ENCODE assay signal across 1 cellular context in the genomic region with DNA sequence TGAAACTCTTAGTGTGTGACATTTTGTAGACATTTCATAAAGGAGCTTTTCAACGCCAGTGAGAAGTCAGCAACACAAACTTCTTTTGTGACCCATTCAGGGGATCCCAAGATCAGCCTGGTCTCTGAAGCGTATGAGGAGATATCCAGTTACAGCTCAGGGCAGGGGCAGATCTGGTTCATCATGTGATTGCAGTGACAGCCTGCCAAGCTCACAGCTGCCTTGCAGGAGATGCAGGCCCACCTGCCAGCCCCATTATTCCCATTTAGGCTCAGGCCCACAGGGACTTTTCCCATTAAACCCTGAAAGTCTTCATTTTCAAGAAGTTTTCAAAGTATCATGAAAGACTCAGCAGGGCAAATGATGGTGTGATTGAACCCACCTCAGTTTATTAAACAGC.
TF ChIP-seq lines count a peak whose summit lies in the region.

No MANE protein-coding gene starts in this region.

TF ChIP-seq in SK-N-SH treated with all-trans-retinoic acid at 6 μM for 48 hours, 23 proteins besides CTCF, POLR2A, EP300 and RAD21 (continued from another document):
- TF ChIP-seq TCF4 (CRISPR knock-in tag; IDR thresholded peaks at IDR 0.05; ENCODE audit: borderline replicate concordance) = no peak
- TF ChIP-seq, protein P1, sequence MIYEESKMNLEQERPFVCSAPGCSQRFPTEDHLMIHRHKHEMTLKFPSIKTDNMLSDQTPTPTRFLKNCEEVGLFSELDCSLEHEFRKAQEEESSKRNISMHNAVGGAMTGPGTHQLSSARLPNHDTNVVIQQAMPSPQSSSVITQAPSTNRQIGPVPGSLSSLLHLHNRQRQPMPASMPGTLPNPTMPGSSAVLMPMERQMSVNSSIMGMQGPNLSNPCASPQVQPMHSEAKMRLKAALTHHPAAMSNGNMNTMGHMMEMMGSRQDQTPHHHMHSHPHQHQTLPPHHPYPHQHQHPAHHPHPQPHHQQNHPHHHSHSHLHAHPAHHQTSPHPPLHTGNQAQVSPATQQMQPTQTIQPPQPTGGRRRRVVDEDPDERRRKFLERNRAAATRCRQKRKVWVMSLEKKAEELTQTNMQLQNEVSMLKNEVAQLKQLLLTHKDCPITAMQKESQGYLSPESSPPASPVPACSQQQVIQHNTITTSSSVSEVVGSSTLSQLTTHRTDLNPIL (CRISPR knock-in tag; IDR thresholded peaks at IDR 0.05; ENCODE audit: low read depth) = no peak
